In genomic region chr1:218750216-218750970, GRCh38 we compare ENCODE assay signal across 20 cellular contexts.
DNase-seq lines count a peak whose midpoint lies in the region; ATAC-seq and TF ChIP-seq lines count a peak whose summit lies in the region.
"Had no signal": no experiment of that assay in that cellular context is flagged by ENCODE, and none has a peak within 500 bp of the region (broad histone marks: within the 10 kb centered on the region; RNA-seq: fewer than 3 reads in every experiment).

No MANE protein-coding gene starts in this region.

- H3K9me3 Mint-ChIP-seq in neural crest cell: peaks cover 5% of the 10 kb centered on the region
- H3K9me3 Mint-ChIP-seq in stimulated activated effector memory CD8-positive, alpha-beta T cell treated with anti-CD3 and anti-CD28 coated beads, Interleukin-12 subunit alpha, Interleukin-12 subunit beta, amount 100 ng/mL, for 72 hours: peaks cover 11% of the 10 kb centered on the region
- peaks cover 4% of the 10 kb centered on the region for H3K9me3 Mint-ChIP-seq in activated CD4-positive, alpha-beta memory T cell treated with anti-CD3 and anti-CD28 coated beads for 36 hours
- peaks cover 3% of the 10 kb centered on the region for H3K9me3 Mint-ChIP-seq in glutamatergic neuron (ENCODE audit: unreplicated experiment)

- H3K27ac Mint-ChIP-seq in neural crest cell (ENCODE audit: unreplicated experiment) (peak overlapping the region; percentile 97), glutamatergic neuron (ENCODE audit: unreplicated experiment) (no peak overlapping the region)
- no peak overlapping the region for H3K27ac Mint-ChIP-seq in stimulated activated effector memory CD8-positive, alpha-beta T cell treated with anti-CD3 and anti-CD28 coated beads, Interleukin-12 subunit alpha, Interleukin-12 subunit beta, amount 100 ng/mL, for 72 hours
- H3K27ac Mint-ChIP-seq in activated CD4-positive, alpha-beta memory T cell treated with anti-CD3 and anti-CD28 coated beads for 36 hours: no peak overlapping the region
- H3K27ac Mint-ChIP-seq: CD4-positive, alpha-beta T cell; CD8-positive, alpha-beta T cell had no signal

- CTCF ChIA-PET in activated CD4-positive, alpha-beta memory T cell treated with anti-CD3 and anti-CD28 coated beads for 36 hours (lab: Charles Lee): no interaction called here

- intact Hi-C loops in activated CD4-positive, alpha-beta memory T cell treated with anti-CD3 and anti-CD28 coated beads for 36 hours (cut with micrococcal nuclease): no loop called here

- peak; percentile 13 for ATAC-seq in stimulated activated effector memory CD8-positive, alpha-beta T cell treated with anti-CD3 and anti-CD28 coated beads, Interleukin-12 subunit alpha, Interleukin-12 subunit beta, amount 100 ng/mL, for 72 hours
- ATAC-seq: CD8-positive, alpha-beta T cell had no signal

- no peak for TF ChIP-seq CTCF in neural crest cell (conservative IDR thresholded peaks at IDR 0.05)
- no peak for TF ChIP-seq CTCF in glutamatergic neuron (IDR thresholded peaks at IDR 0.05; ENCODE audit: partially characterized antibody, unreplicated experiment)

- peaks cover 2% of the 10 kb centered on the region for H3K36me3 Mint-ChIP-seq in neural crest cell (ENCODE audit: low read depth)
- H3K36me3 Mint-ChIP-seq in stimulated activated effector memory CD8-positive, alpha-beta T cell treated with anti-CD3 and anti-CD28 coated beads, Interleukin-12 subunit alpha, Interleukin-12 subunit beta, amount 100 ng/mL, for 72 hours: no peaks in the 10 kb centered on the region
- H3K36me3 Mint-ChIP-seq in activated CD4-positive, alpha-beta memory T cell treated with anti-CD3 and anti-CD28 coated beads for 36 hours: no peaks in the 10 kb centered on the region
- H3K36me3 Mint-ChIP-seq in glutamatergic neuron (ENCODE audit: unreplicated experiment): no peaks in the 10 kb centered on the region
- H3K36me3 Mint-ChIP-seq: CD8-positive, alpha-beta T cell had no signal

- H3K27me3 Mint-ChIP-seq in neural crest cell (ENCODE audit: low read depth) (no peaks in the 10 kb centered on the region), glutamatergic neuron (ENCODE audit: unreplicated experiment) (no peaks in the 10 kb centered on the region)
- no peaks in the 10 kb centered on the region for H3K27me3 Mint-ChIP-seq in activated CD4-positive, alpha-beta memory T cell treated with anti-CD3 and anti-CD28 coated beads for 36 hours
- H3K27me3 Mint-ChIP-seq: CD4-positive, alpha-beta T cell had no signal

- DNase-seq in ELF-1 (ENCODE audit: low read depth, low spot score): peak; percentile 49
- DNase-seq in neural crest cell (ENCODE audit: low read depth, low spot score): no peak
- DNase-seq in stimulated activated effector memory CD8-positive, alpha-beta T cell treated with anti-CD3 and anti-CD28 coated beads, Interleukin-12 subunit alpha, Interleukin-12 subunit beta, amount 100 ng/mL, for 72 hours (ENCODE audit: low spot score in 2 of 2): no peak
- no peak for DNase-seq in activated CD4-positive, alpha-beta memory T cell treated with anti-CD3 and anti-CD28 coated beads for 36 hours
- no peak for DNase-seq in NCI-H2081 treated with DMSO at 0.1 percent for 48 hours (lab: John Stamatoyannopoulos, UW)
- no peak for DNase-seq in C1 segment of cervical spinal cord (lab: John Stamatoyannopoulos, UW)
- DNase-seq in glutamatergic neuron: no peak
- DNase-seq: 8988T; ACHN; BE2C; Caco-2; CD4-positive, alpha-beta T cell; CD8-positive, alpha-beta T cell; DMS 273 treated with DMSO at 0.1 percent for 48 hours; DMS153; DMS53; DMS79; DND-41; EL; GF-D8 had no signal

- H3K4me3 Mint-ChIP-seq in neural crest cell (no peak overlapping the region), glutamatergic neuron (ENCODE audit: unreplicated experiment) (no peak overlapping the region)
- no peak overlapping the region for H3K4me3 Mint-ChIP-seq in stimulated activated effector memory CD8-positive, alpha-beta T cell treated with anti-CD3 and anti-CD28 coated beads, Interleukin-12 subunit alpha, Interleukin-12 subunit beta, amount 100 ng/mL, for 72 hours
- no peak overlapping the region for H3K4me3 Mint-ChIP-seq in activated CD4-positive, alpha-beta memory T cell treated with anti-CD3 and anti-CD28 coated beads for 36 hours
- H3K4me3 Mint-ChIP-seq: CD4-positive, alpha-beta T cell; CD8-positive, alpha-beta T cell had no signal

- POLR2A ChIA-PET in activated CD4-positive, alpha-beta memory T cell treated with anti-CD3 and anti-CD28 coated beads for 36 hours (lab: Charles Lee): no interaction called here

- H3K4me1 Mint-ChIP-seq in neural crest cell (peaks cover 7% of the 10 kb centered on the region), glutamatergic neuron (ENCODE audit: low read depth, unreplicated experiment) (no peaks in the 10 kb centered on the region)
- H3K4me1 Mint-ChIP-seq in stimulated activated effector memory CD8-positive, alpha-beta T cell treated with anti-CD3 and anti-CD28 coated beads, Interleukin-12 subunit alpha, Interleukin-12 subunit beta, amount 100 ng/mL, for 72 hours: no peaks in the 10 kb centered on the region
- H3K4me1 Mint-ChIP-seq in activated CD4-positive, alpha-beta memory T cell treated with anti-CD3 and anti-CD28 coated beads for 36 hours (ENCODE audit: low read depth): no peaks in the 10 kb centered on the region
